12 cellular contexts compared by ENCODE assay signal in the genomic region with DNA sequence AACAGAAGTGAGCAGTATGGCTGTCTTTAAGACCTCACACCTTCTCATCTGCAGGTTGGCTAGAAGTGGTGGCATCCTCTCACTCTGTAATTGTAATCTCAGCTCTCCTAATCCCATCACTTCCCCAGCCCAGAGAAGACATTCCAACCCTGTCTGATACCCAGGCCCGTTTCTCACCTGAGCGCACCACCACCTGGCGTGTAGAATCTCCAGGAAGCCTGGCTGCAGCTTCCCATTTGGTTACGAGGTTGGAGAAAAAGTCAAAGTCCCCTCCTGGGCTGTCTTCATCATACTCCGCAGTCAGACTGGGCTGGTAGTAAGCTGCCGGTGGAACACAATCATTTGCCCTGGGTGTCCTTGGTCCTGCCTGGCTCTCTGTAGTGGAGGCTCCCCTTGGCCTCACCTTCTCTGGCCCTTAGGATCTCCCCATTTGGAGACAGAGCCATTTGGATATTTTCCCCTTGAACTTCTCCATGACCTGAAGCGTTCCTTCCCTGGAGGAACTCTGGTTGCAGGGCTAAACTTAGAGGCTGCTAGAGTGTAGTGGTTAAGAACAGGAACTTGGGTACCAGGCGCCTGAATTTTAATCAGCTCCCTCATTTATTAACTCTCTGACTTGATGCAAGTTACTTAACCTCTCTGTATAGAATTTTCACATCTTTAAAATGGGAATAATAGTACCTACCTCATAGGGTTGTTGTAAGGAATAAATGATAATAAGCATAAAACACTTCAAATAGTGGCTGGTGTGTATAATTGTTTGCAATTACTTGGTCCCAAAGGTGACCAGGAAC. TPM values are rescaled to one million over a fixed set of nuclear protein-coding genes. Genes with fewer than 3 reads are reported as not detected.
DNase-seq lines count a peak whose midpoint lies in the region; ATAC-seq and TF ChIP-seq lines count a peak whose summit lies in the region.
"Had no signal": no experiment of that assay in that cellular context is flagged by ENCODE, and none has a peak within 500 bp of the region (broad histone marks: within the 10 kb centered on the region; RNA-seq: fewer than 3 reads in every experiment).

No MANE protein-coding gene starts in this region.

- peaks cover 4% of the 10 kb centered on the region for H3K27me3 Mint-ChIP-seq in activated CD4-positive, alpha-beta T cell treated with anti-CD3 and anti-CD28 coated beads, Interleukin-2, amount 10 ng/mL, durations not matched to agents 24 days and 14 days
- H3K27me3 Mint-ChIP-seq in T-helper 17 cell, result no peaks in the 10 kb centered on the region
- H3K27me3 Mint-ChIP-seq in stimulated activated naive CD8-positive, alpha-beta T cell treated with anti-CD3 and anti-CD28 coated beads, Interleukin-15, amount 100 ng/mL, for 72 hours, result no peaks in the 10 kb centered on the region

- ATAC-seq in T-helper 17 cell, result no peak
- ATAC-seq in stimulated activated naive CD8-positive, alpha-beta T cell treated with anti-CD3 and anti-CD28 coated beads, Interleukin-15, amount 100 ng/mL, for 72 hours, result no peak

- H3K4me3 ChIP-seq in esophagus squamous epithelium, result no peak overlapping the region
- H3K4me3 ChIP-seq: lung had no signal

- peak overlapping the region; percentile 37 for H3K27ac Mint-ChIP-seq in activated CD4-positive, alpha-beta T cell treated with anti-CD3 and anti-CD28 coated beads, Interleukin-2, amount 10 ng/mL, durations not matched to agents 24 days and 14 days
- peak overlapping the region; percentile 98 for H3K27ac Mint-ChIP-seq in T-helper 17 cell
- peak overlapping the region in 1 of 2 donors; percentile 21 for H3K27ac Mint-ChIP-seq in stimulated activated naive CD8-positive, alpha-beta T cell treated with anti-CD3 and anti-CD28 coated beads, Interleukin-15, amount 100 ng/mL, for 72 hours

- intact Hi-C loops in activated CD4-positive, alpha-beta T cell treated with anti-CD3 and anti-CD28 coated beads, Interleukin-2, amount 10 ng/mL, durations not matched to agents 24 days and 14 days (cut with micrococcal nuclease), result loop anchor here (5.0 to 10.0 kb wide), 2 partner anchors 191 to 876 kb away; a partner anchor contains a TSS
- intact Hi-C loops in esophagus squamous epithelium (cut with DNase I), result no loop called here

- peaks cover 5% of the 10 kb centered on the region for H3K9me3 Mint-ChIP-seq in activated CD4-positive, alpha-beta T cell treated with anti-CD3 and anti-CD28 coated beads, Interleukin-2, amount 10 ng/mL, durations not matched to agents 24 days and 14 days
- H3K9me3 Mint-ChIP-seq in stimulated activated naive CD8-positive, alpha-beta T cell treated with anti-CD3 and anti-CD28 coated beads, Interleukin-15, amount 100 ng/mL, for 72 hours, result no peaks in the 10 kb centered on the region

- 81 to 88% methylated on average over 7 to 8 of the region's 8 CpGs for WGBS in esophagus squamous epithelium, 2 donors

- peaks cover 25 to 65% (median 37%) of the 10 kb centered on the region in 3 donors for H3K4me1 ChIP-seq in esophagus squamous epithelium

- H3K36me3 Mint-ChIP-seq in activated CD4-positive, alpha-beta T cell treated with anti-CD3 and anti-CD28 coated beads, Interleukin-2, amount 10 ng/mL, durations not matched to agents 24 days and 14 days (ENCODE audit: low read depth), result peaks cover 60% of the 10 kb centered on the region
- H3K36me3 Mint-ChIP-seq in T-helper 17 cell (ENCODE audit: low read depth), result peaks cover 3% of the 10 kb centered on the region

- H3K4me3 Mint-ChIP-seq in activated CD4-positive, alpha-beta T cell treated with anti-CD3 and anti-CD28 coated beads, Interleukin-2, amount 10 ng/mL, durations not matched to agents 24 days and 14 days, result peak overlapping the region; percentile 98
- H3K4me3 Mint-ChIP-seq in T-helper 17 cell, result peak overlapping the region; percentile 99
- peak overlapping the region; percentile 94 to 95 for H3K4me3 Mint-ChIP-seq in stimulated activated naive CD8-positive, alpha-beta T cell treated with anti-CD3 and anti-CD28 coated beads, Interleukin-15, amount 100 ng/mL, for 72 hours

- no peak for TF ChIP-seq CTCF in esophagus squamous epithelium (IDR thresholded peaks at IDR 0.05)

- peaks cover 26 to 58% (median 26%) of the 10 kb centered on the region in 3 donors for H3K36me3 ChIP-seq in esophagus squamous epithelium

- TF ChIP-seq POLR2A in esophagus squamous epithelium (IDR thresholded peaks at IDR 0.05), result no peak

- no peaks in the 10 kb centered on the region for H3K27me3 ChIP-seq in esophagus squamous epithelium
- H3K27me3 ChIP-seq: tibial artery had no signal

- H3K27ac ChIP-seq in esophagus squamous epithelium, result peak overlapping the region; percentile 97 to 99 (median 99)

- H3K9me3 ChIP-seq in T-helper 17 cell (ENCODE audit: control insufficient read depth, low read length, poor library complexity, severe bottlenecking), result no peaks in the 10 kb centered on the region
- no peaks in the 10 kb centered on the region for H3K9me3 ChIP-seq in esophagus squamous epithelium
- H3K9me3 ChIP-seq: tibial artery had no signal

- DNase-seq in activated CD4-positive, alpha-beta T cell treated with anti-CD3 and anti-CD28 coated beads, Interleukin-2, amount 10 ng/mL, durations not matched to agents 24 days and 14 days, result no peak
- DNase-seq in activated CD4-positive, alpha-beta T cell treated with anti-CD3 and anti-CD28 coated beads, Interleukin-2, amount 50 U/mL, for 1 hour, result no peak
- no peak for DNase-seq in T-helper 17 cell
- DNase-seq in esophagus squamous epithelium (lab: John Stamatoyannopoulos, UW), result no peak
- no peak for DNase-seq in stimulated activated naive CD8-positive, alpha-beta T cell treated with anti-CD3 and anti-CD28 coated beads, Interleukin-15, amount 100 ng/mL, for 72 hours
- no peak for DNase-seq in GM19240 (ENCODE audit: insufficient read length, low spot score)
- DNase-seq in stimulated activated CD4-positive, alpha-beta T cell treated with anti-CD3 and anti-CD28 coated beads, Interleukin-2, amount 100 ng/mL, for 24 hours, result no peak
- DNase-seq in HuH-7 (ENCODE audit: low spot score), result no peak
- DNase-seq: erythroblast, NCI-H2081, tibial artery had no signal

- peaks cover 62% of the 10 kb centered on the region for H3K4me1 Mint-ChIP-seq in activated CD4-positive, alpha-beta T cell treated with anti-CD3 and anti-CD28 coated beads, Interleukin-2, amount 10 ng/mL, durations not matched to agents 24 days and 14 days
- peaks cover 40% of the 10 kb centered on the region for H3K4me1 Mint-ChIP-seq in T-helper 17 cell
- H3K4me1 Mint-ChIP-seq in stimulated activated naive CD8-positive, alpha-beta T cell treated with anti-CD3 and anti-CD28 coated beads, Interleukin-15, amount 100 ng/mL, for 72 hours, result peaks cover 65% of the 10 kb centered on the region

RNA-seq across cellular contexts. Expression of a gene that starts 1.8 kb away (rescaled TPM):
- total RNA-seq in activated CD4-positive, alpha-beta T cell treated with anti-CD3 and anti-CD28 coated beads, Interleukin-2, amount 10 ng/mL, durations not matched to agents 24 days and 14 days, result 40.8 and 49.7 TPM in 2 replicates
- total RNA-seq in T-helper 17 cell (10 to 100 TPM; 64.3 to 82.6 TPM), esophagus squamous epithelium (10 to 100 TPM; 16.1 to 36.0 (median 20.4) TPM)

RNA-seq across cellular contexts. Expression of a gene that starts 11.0 kb away (rescaled TPM):
- 63.0 and 65.4 TPM in 2 replicates for total RNA-seq in activated CD4-positive, alpha-beta T cell treated with anti-CD3 and anti-CD28 coated beads, Interleukin-2, amount 10 ng/mL, durations not matched to agents 24 days and 14 days
- 100 to 1,000 TPM; 118 to 128 TPM for total RNA-seq in T-helper 17 cell
- total RNA-seq in esophagus squamous epithelium, result 10 to 100 TPM; 35.6 to 68.9 (median 42.9) TPM

RNA-seq across cellular contexts. Expression of a gene that starts 11.3 kb away (rescaled TPM):
- 4.5 and 7.4 TPM in 2 replicates for total RNA-seq in activated CD4-positive, alpha-beta T cell treated with anti-CD3 and anti-CD28 coated beads, Interleukin-2, amount 10 ng/mL, durations not matched to agents 24 days and 14 days
- total RNA-seq in T-helper 17 cell, result 1 to 10 TPM; 4.2 to 6.0 TPM
- under 1 TPM in 3 of 4 donors, not detected in 1; 0.13 to 0.95 (median 0.85) TPM for total RNA-seq in esophagus squamous epithelium

RNA-seq across cellular contexts. Expression of a gene that starts 42.0 kb away (rescaled TPM):
- total RNA-seq in activated CD4-positive, alpha-beta T cell treated with anti-CD3 and anti-CD28 coated beads, Interleukin-2, amount 10 ng/mL, durations not matched to agents 24 days and 14 days, result not detected in 2 replicates
- under 1 TPM in 1 of 2 donors, not detected in 1; 0.22 TPM for total RNA-seq in T-helper 17 cell
- 10 to 100 TPM in 3 of 4 donors, 1 to 10 TPM in 1; 4.7 to 14.7 (median 11.8) TPM for total RNA-seq in esophagus squamous epithelium
